In the genomic region with DNA sequence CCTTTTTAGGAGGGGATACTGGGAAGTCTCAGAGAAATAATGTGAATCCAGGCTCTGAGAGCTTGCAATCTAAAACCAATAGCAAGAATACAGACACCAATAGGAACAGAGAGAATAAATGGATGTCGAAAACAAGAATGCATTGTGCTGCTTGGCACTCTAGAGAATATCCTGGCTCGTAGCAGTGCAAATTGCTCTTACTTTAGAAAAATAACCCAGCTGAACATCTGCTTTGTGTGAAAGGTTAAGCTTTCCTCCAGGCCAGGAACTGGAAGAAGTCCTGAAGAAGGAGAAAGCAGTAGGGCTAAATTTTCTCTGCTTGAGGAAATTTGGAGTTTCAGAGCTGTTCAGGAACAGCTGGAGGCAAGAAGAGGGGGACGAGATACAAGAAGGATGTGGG, we compare ENCODE assay signal across 23 cellular contexts.
"Had no signal": no experiment of that assay in that cellular context is flagged by ENCODE, and none has a peak within 500 bp of the region (broad histone marks: within the 10 kb centered on the region; RNA-seq: fewer than 3 reads in every experiment).

No MANE protein-coding gene starts in this region.

- H3K9me3 Mint-ChIP-seq: activated CD4-positive, alpha-beta memory T cell treated with anti-CD3 and anti-CD28 coated beads, Interleukin-2, amount 10 ng/mL, durations not matched to agents 7 days and 5 days; activated naive CD8-positive, alpha-beta T cell treated with anti-CD3 and anti-CD28 coated beads for 36 hours had no signal

- H3K27ac Mint-ChIP-seq: activated CD4-positive, alpha-beta memory T cell treated with anti-CD3 and anti-CD28 coated beads, Interleukin-2, amount 10 ng/mL, durations not matched to agents 7 days and 5 days; activated CD8-positive, alpha-beta memory T cell treated with anti-CD3 and anti-CD28 coated beads, Interleukin-2, amount 10 ng/mL, durations not matched to agents 7 days and 5 days; activated naive CD8-positive, alpha-beta T cell treated with anti-CD3 and anti-CD28 coated beads for 36 hours; endodermal cell; progenitor cell of endocrine pancreas; T-cell had no signal

- H3K4me1 ChIP-seq: tibial nerve, uterus had no signal

- H3K4me3 ChIP-seq: cardiac muscle cell, dorsolateral prefrontal cortex, lung, tibial nerve, uterus had no signal

- H3K27me3 ChIP-seq: cardiac muscle cell, dorsolateral prefrontal cortex, foreskin keratinocyte, tibial nerve, uterus had no signal

- H3K36me3 Mint-ChIP-seq: activated CD8-positive, alpha-beta memory T cell treated with anti-CD3 and anti-CD28 coated beads, Interleukin-2, amount 10 ng/mL, durations not matched to agents 7 days and 5 days; T-cell had no signal

- H3K9me3 ChIP-seq: uterus had no signal

- H3K4me3 Mint-ChIP-seq: activated CD4-positive, alpha-beta memory T cell treated with anti-CD3 and anti-CD28 coated beads, Interleukin-2, amount 10 ng/mL, durations not matched to agents 7 days and 5 days; activated CD8-positive, alpha-beta memory T cell treated with anti-CD3 and anti-CD28 coated beads, Interleukin-2, amount 10 ng/mL, durations not matched to agents 7 days and 5 days; activated naive CD8-positive, alpha-beta T cell treated with anti-CD3 and anti-CD28 coated beads for 36 hours; endodermal cell; T-cell had no signal

- ATAC-seq: activated CD8-positive, alpha-beta memory T cell treated with anti-CD3 and anti-CD28 coated beads, Interleukin-2, amount 10 ng/mL, durations not matched to agents 7 days and 5 days; foreskin keratinocyte; left colon; stimulated activated naive CD8-positive, alpha-beta T cell treated with anti-CD3 and anti-CD28 coated beads, Interleukin-15, Interleukin-2, amounts not matched to agents 100 U/mL and 50 U/mL, for 24 hours; T-cell had no signal

- DNase-seq: activated CD4-positive, alpha-beta memory T cell treated with anti-CD3 and anti-CD28 coated beads, Interleukin-2, amount 10 ng/mL, durations not matched to agents 7 days and 5 days; activated CD4-positive, alpha-beta T cell treated with anti-CD3 and anti-CD28 coated beads for 48 hours; activated CD4-positive, CD25-positive, alpha-beta regulatory T cell; activated CD8-positive, alpha-beta memory T cell treated with anti-CD3 and anti-CD28 coated beads, Interleukin-2, amount 10 ng/mL, durations not matched to agents 7 days and 5 days; activated naive CD4-positive, alpha-beta T cell; activated naive CD8-positive, alpha-beta T cell treated with anti-CD3 and anti-CD28 coated beads for 36 hours; amygdala; dorsolateral prefrontal cortex; endodermal cell; foreskin keratinocyte; glutamatergic neuron; hypothalamus; islet precursor cell; left colon; stimulated activated CD4-positive, alpha-beta T cell treated with anti-CD3 and anti-CD28 coated beads, Interleukin-2, amount 100 ng/mL, for 24 hours; stimulated activated naive CD8-positive, alpha-beta T cell treated with anti-CD3 and anti-CD28 coated beads, Interleukin-15, Interleukin-2, amounts not matched to agents 100 U/mL and 50 U/mL, for 24 hours; substantia nigra; T-cell; uterus had no signal

- H3K36me3 ChIP-seq: cardiac muscle cell, tibial nerve, uterus had no signal

- H3K4me1 Mint-ChIP-seq: activated CD4-positive, alpha-beta memory T cell treated with anti-CD3 and anti-CD28 coated beads, Interleukin-2, amount 10 ng/mL, durations not matched to agents 7 days and 5 days; activated naive CD8-positive, alpha-beta T cell treated with anti-CD3 and anti-CD28 coated beads for 36 hours; T-cell had no signal

- H3K27ac ChIP-seq: cardiac muscle cell, dorsolateral prefrontal cortex, foreskin keratinocyte, tibial nerve, uterus had no signal

- H3K27me3 Mint-ChIP-seq: activated CD4-positive, alpha-beta memory T cell treated with anti-CD3 and anti-CD28 coated beads, Interleukin-2, amount 10 ng/mL, durations not matched to agents 7 days and 5 days; activated CD8-positive, alpha-beta memory T cell treated with anti-CD3 and anti-CD28 coated beads, Interleukin-2, amount 10 ng/mL, durations not matched to agents 7 days and 5 days; activated naive CD8-positive, alpha-beta T cell treated with anti-CD3 and anti-CD28 coated beads for 36 hours; progenitor cell of endocrine pancreas had no signal
